Comparison of ENCODE assay signal across 23 cellular contexts in genomic region chr13:99326012-99326411, GRCh38. TPM values are rescaled to one million over a fixed set of nuclear protein-coding genes. Genes with fewer than 3 reads are reported as not detected.
DNase-seq lines count a peak whose midpoint lies in the region; ATAC-seq and TF ChIP-seq lines count a peak whose summit lies in the region.
"Had no signal": no experiment of that assay in that cellular context is flagged by ENCODE, and none has a peak within 500 bp of the region (broad histone marks: within the 10 kb centered on the region; RNA-seq: fewer than 3 reads in every experiment).

No MANE protein-coding gene starts in this region.

- DNase-seq in stimulated activated naive CD8-positive, alpha-beta T cell treated with anti-CD3 and anti-CD28 coated beads, Interleukin-15, amount 100 ng/mL, for 72 hours = no peak
- DNase-seq in activated T-helper 1 cell treated with anti-CD3 and anti-CD28 coated beads, Interleukin-12 subunit alpha, Interleukin-12 subunit beta, Interleukin-2, Interleukin-4 antibody, amounts not matched to agents 30 ng/mL and 10 ng/mL and 1 ng/mL, durations not matched to agents 14 hours and 24 hours and 36 hours (ENCODE audit: low spot score) = no peak
- no peak for DNase-seq in gastrocnemius medialis
- DNase-seq in HFFc6 = no peak
- DNase-seq: activated CD4-positive, alpha-beta T cell treated with anti-CD3 and anti-CD28 coated beads, Interleukin-2, amount 50 U/mL, for 1 hour; activated T-cell treated with anti-CD3 and anti-CD28 coated beads, Interleukin-2, amount 50 U/mL, for 48 hours; Caco-2; dermis blood vessel endothelial cell; EL; KBM-7; NCI-H1930; pancreas; stimulated activated naive CD4-positive, alpha-beta T cell; tibial artery had no signal

- no peak for TF ChIP-seq POLR2A in gastrocnemius medialis (IDR thresholded peaks at IDR 0.05)

- no peak for ATAC-seq in stimulated activated naive CD8-positive, alpha-beta T cell treated with anti-CD3 and anti-CD28 coated beads, Interleukin-15, amount 100 ng/mL, for 72 hours
- ATAC-seq in HG03354 (IDR thresholded peaks at IDR 0.05; ENCODE audit: poor library complexity, severe bottlenecking, unreplicated experiment) (peak; percentile 32), GM21526 (IDR thresholded peaks at IDR 0.05; ENCODE audit: low FRiP score, unreplicated experiment) (no peak), gastrocnemius medialis (no peak), GM19463 (IDR thresholded peaks at IDR 0.05; ENCODE audit: unreplicated experiment) (no peak)
- ATAC-seq: pancreas, sciatic nerve had no signal

- intact Hi-C loops in activated T-helper 1 cell treated with anti-CD3 and anti-CD28 coated beads, Interleukin-12 subunit alpha, Interleukin-12 subunit beta, Interleukin-2, Interleukin-4 antibody, amounts not matched to agents 30 ng/mL and 10 ng/mL and 1 ng/mL, durations not matched to agents 14 hours and 24 hours and 36 hours (cut with micrococcal nuclease) = no loop called here
- intact Hi-C loops in gastrocnemius medialis (cut with DNase I; ENCODE audit: low total_unique reads) = no loop called here

- H3K4me3 ChIP-seq in gastrocnemius medialis = no peak overlapping the region
- H3K4me3 ChIP-seq: hepatocyte, lung, pancreas, SK-N-MC, tibial artery had no signal

- no peak overlapping the region for H3K4me3 Mint-ChIP-seq in stimulated activated naive CD8-positive, alpha-beta T cell treated with anti-CD3 and anti-CD28 coated beads, Interleukin-15, Interleukin-2, amounts not matched to agents 100 ng/mL and 50 ng/mL, for 24 hours
- peak overlapping the region in 1 of 2 donors; percentile 17 for H3K4me3 Mint-ChIP-seq in stimulated activated naive CD8-positive, alpha-beta T cell treated with anti-CD3 and anti-CD28 coated beads, Interleukin-15, amount 100 ng/mL, for 72 hours
- peak overlapping the region; percentile 9 for H3K4me3 Mint-ChIP-seq in activated T-helper 1 cell treated with anti-CD3 and anti-CD28 coated beads, Interleukin-12 subunit alpha, Interleukin-12 subunit beta, Interleukin-2, Interleukin-4 antibody, amounts not matched to agents 30 ng/mL and 10 ng/mL and 1 ng/mL, durations not matched to agents 14 hours and 24 hours and 36 hours
- no peak overlapping the region for H3K4me3 Mint-ChIP-seq in HFFc6

- in situ Hi-C loops in gastrocnemius medialis (cut with MboI; ENCODE audit: low sequenced_read_pairs in 4 of 4) = no loop called here

- H3K27ac ChIP-seq in gastrocnemius medialis = no peak overlapping the region
- H3K27ac ChIP-seq: hepatocyte, pancreas, SK-N-MC, tibial artery had no signal

- peaks cover 0 to 6% of the 10 kb centered on the region in 2 donors for H3K4me1 ChIP-seq in gastrocnemius medialis
- H3K4me1 ChIP-seq: Caco-2 had no signal

- no peaks in the 10 kb centered on the region for H3K36me3 ChIP-seq in gastrocnemius medialis
- H3K36me3 ChIP-seq: pancreas had no signal

- peak overlapping the region; percentile 65 for H3K27ac Mint-ChIP-seq in stimulated activated naive CD8-positive, alpha-beta T cell treated with anti-CD3 and anti-CD28 coated beads, Interleukin-15, Interleukin-2, amounts not matched to agents 100 ng/mL and 50 ng/mL, for 24 hours
- H3K27ac Mint-ChIP-seq in stimulated activated naive CD8-positive, alpha-beta T cell treated with anti-CD3 and anti-CD28 coated beads, Interleukin-15, amount 100 ng/mL, for 72 hours = peak overlapping the region in 1 of 2 donors; percentile 18
- H3K27ac Mint-ChIP-seq in activated T-helper 1 cell treated with anti-CD3 and anti-CD28 coated beads, Interleukin-12 subunit alpha, Interleukin-12 subunit beta, Interleukin-2, Interleukin-4 antibody, amounts not matched to agents 30 ng/mL and 10 ng/mL and 1 ng/mL, durations not matched to agents 14 hours and 24 hours and 36 hours = no peak overlapping the region
- no peak overlapping the region for H3K27ac Mint-ChIP-seq in HFFc6

- peaks cover 91% of the 10 kb centered on the region for H3K4me1 Mint-ChIP-seq in stimulated activated naive CD8-positive, alpha-beta T cell treated with anti-CD3 and anti-CD28 coated beads, Interleukin-15, Interleukin-2, amounts not matched to agents 100 ng/mL and 50 ng/mL, for 24 hours (ENCODE audit: low read depth)
- peaks cover 81% of the 10 kb centered on the region for H3K4me1 Mint-ChIP-seq in stimulated activated naive CD8-positive, alpha-beta T cell treated with anti-CD3 and anti-CD28 coated beads, Interleukin-15, amount 100 ng/mL, for 72 hours
- peaks cover 72% of the 10 kb centered on the region for H3K4me1 Mint-ChIP-seq in activated T-helper 1 cell treated with anti-CD3 and anti-CD28 coated beads, Interleukin-12 subunit alpha, Interleukin-12 subunit beta, Interleukin-2, Interleukin-4 antibody, amounts not matched to agents 30 ng/mL and 10 ng/mL and 1 ng/mL, durations not matched to agents 14 hours and 24 hours and 36 hours (ENCODE audit: low read depth)
- H3K4me1 Mint-ChIP-seq in HFFc6 (ENCODE audit: low read depth) = peaks cover 50% of the 10 kb centered on the region

- H3K27me3 Mint-ChIP-seq in stimulated activated naive CD8-positive, alpha-beta T cell treated with anti-CD3 and anti-CD28 coated beads, Interleukin-15, Interleukin-2, amounts not matched to agents 100 ng/mL and 50 ng/mL, for 24 hours = no peaks in the 10 kb centered on the region
- H3K27me3 Mint-ChIP-seq in stimulated activated naive CD8-positive, alpha-beta T cell treated with anti-CD3 and anti-CD28 coated beads, Interleukin-15, amount 100 ng/mL, for 72 hours = no peaks in the 10 kb centered on the region
- H3K27me3 Mint-ChIP-seq in activated T-helper 1 cell treated with anti-CD3 and anti-CD28 coated beads, Interleukin-12 subunit alpha, Interleukin-12 subunit beta, Interleukin-2, Interleukin-4 antibody, amounts not matched to agents 30 ng/mL and 10 ng/mL and 1 ng/mL, durations not matched to agents 14 hours and 24 hours and 36 hours (ENCODE audit: insufficient read depth) = no peaks in the 10 kb centered on the region
- H3K27me3 Mint-ChIP-seq in HFFc6 (ENCODE audit: insufficient read depth) = no peaks in the 10 kb centered on the region

- H3K9me3 Mint-ChIP-seq in stimulated activated naive CD8-positive, alpha-beta T cell treated with anti-CD3 and anti-CD28 coated beads, Interleukin-15, Interleukin-2, amounts not matched to agents 100 ng/mL and 50 ng/mL, for 24 hours = no peaks in the 10 kb centered on the region
- H3K9me3 Mint-ChIP-seq in stimulated activated naive CD8-positive, alpha-beta T cell treated with anti-CD3 and anti-CD28 coated beads, Interleukin-15, amount 100 ng/mL, for 72 hours = peaks cover 0 to 7% of the 10 kb centered on the region in 2 donors
- peaks cover 10% of the 10 kb centered on the region for H3K9me3 Mint-ChIP-seq in activated T-helper 1 cell treated with anti-CD3 and anti-CD28 coated beads, Interleukin-12 subunit alpha, Interleukin-12 subunit beta, Interleukin-2, Interleukin-4 antibody, amounts not matched to agents 30 ng/mL and 10 ng/mL and 1 ng/mL, durations not matched to agents 14 hours and 24 hours and 36 hours
- H3K9me3 Mint-ChIP-seq in HFFc6 = no peaks in the 10 kb centered on the region

- H3K36me3 Mint-ChIP-seq in stimulated activated naive CD8-positive, alpha-beta T cell treated with anti-CD3 and anti-CD28 coated beads, Interleukin-15, Interleukin-2, amounts not matched to agents 100 ng/mL and 50 ng/mL, for 24 hours (ENCODE audit: low read depth) = peaks cover 66% of the 10 kb centered on the region
- peaks cover 37% of the 10 kb centered on the region for H3K36me3 Mint-ChIP-seq in activated T-helper 1 cell treated with anti-CD3 and anti-CD28 coated beads, Interleukin-12 subunit alpha, Interleukin-12 subunit beta, Interleukin-2, Interleukin-4 antibody, amounts not matched to agents 30 ng/mL and 10 ng/mL and 1 ng/mL, durations not matched to agents 14 hours and 24 hours and 36 hours (ENCODE audit: low read depth)
- H3K36me3 Mint-ChIP-seq in HFFc6 (ENCODE audit: low read depth) = peaks cover 16% of the 10 kb centered on the region

- TF ChIP-seq CTCF in gastrocnemius medialis (IDR thresholded peaks at IDR 0.05 in 4 of 5, conservative IDR thresholded peaks at IDR 0.05 in 1 of 5) = no peak
- no peak for TF ChIP-seq CTCF in HFFc6 (IDR thresholded peaks at IDR 0.05)

- no peaks in the 10 kb centered on the region for H3K27me3 ChIP-seq in gastrocnemius medialis
- H3K27me3 ChIP-seq: hepatocyte, pancreas, tibial artery had no signal

- no peaks in the 10 kb centered on the region for H3K9me3 ChIP-seq in gastrocnemius medialis
- H3K9me3 ChIP-seq: Caco-2, pancreas, tibial artery had no signal

RNA-seq across cellular contexts. Expression of gene GPR183, which starts 18.8 kb away (rescaled TPM):
- 22.6 and 23.6 TPM in 2 replicates for total RNA-seq in activated T-helper 1 cell treated with anti-CD3 and anti-CD28 coated beads, Interleukin-12 subunit alpha, Interleukin-12 subunit beta, Interleukin-2, Interleukin-4 antibody, amounts not matched to agents 30 ng/mL and 10 ng/mL and 1 ng/mL, durations not matched to agents 14 hours and 24 hours and 36 hours
- total RNA-seq in gastrocnemius medialis = 1 to 10 TPM in 3 of 4 donors, under 1 TPM in 1; 0.49 to 3.4 (median 2.5) TPM
- under 1 TPM in 1 of 6 experiments, not detected in 5; 0.17 TPM for total RNA-seq in HFFc6 (2021; fragmentation: NEBNext Ultra II Directional; extraction: Animal tissue kit (Norgen Biotek cat#: 25700))
- total RNA-seq: bronchial epithelial cell, Caco-2 had no signal
